ENCODE assay signal across 29 cellular contexts in genomic region chr4:79886557-79886956, GRCh38.
"Had no signal": no experiment of that assay in that cellular context is flagged by ENCODE, and none has a peak within 500 bp of the region (broad histone marks: within the 10 kb centered on the region; RNA-seq: fewer than 3 reads in every experiment).

No MANE protein-coding gene starts in this region.

- H3K4me3 ChIP-seq: ascending aorta, body of pancreas, Peyer's patch had no signal

- DNase-seq: activated B cell treated with CpG ODN at 0.5 μM for 24 hours; activated CD4-positive, alpha-beta T cell treated with anti-CD3 and anti-CD28 coated beads for 1 hour; activated CD4-positive, alpha-beta T cell treated with anti-CD3 and anti-CD28 coated beads, Interleukin-2, amount 10 ng/mL, durations not matched to agents 24 days and 14 days; activated CD4-positive, alpha-beta T cell treated with anti-CD3 and anti-CD28 coated beads, Interleukin-2, amount 50 U/mL, for 48 hours; activated CD8-positive, alpha-beta memory T cell treated with anti-CD3 and anti-CD28 coated beads, Interleukin-2, amount 10 ng/mL, durations not matched to agents 7 days and 5 days; activated effector memory CD4-positive, alpha-beta T cell treated with Interleukin-2 at 50 U/mL for 16 hours; activated naive CD4-positive, alpha-beta T cell; activated T-cell treated with anti-CD3 and anti-CD28 coated beads, Interleukin-2, amount 50 U/mL, for 24 hours; amniotic stem cell; body of pancreas; IMR-90; Kasumi-1; KBM-7; NCI-H1048; NCI-H1417; NCI-H1930; NCI-H2171; NCI-H2227 treated with DMSO at 0.1 percent for 48 hours; NCI-H446 treated with DMSO at 0.1 percent for 48 hours; NCI-H524 treated with DMSO at 0.1 percent for 48 hours; NCI-H774; NK-92 treated with Interleukin-12 subunit alpha and Interleukin-12 subunit beta, amount 100 ng/mL, for 24 hours; OCI-M1; Peyer's patch; SIG-M5; T-cell; T-helper 2 cell; T1000 had no signal

- H3K27ac ChIP-seq: ascending aorta, body of pancreas, Peyer's patch had no signal

- H3K9me3 ChIP-seq: ascending aorta, body of pancreas, Peyer's patch had no signal

- H3K36me3 ChIP-seq: ascending aorta, Peyer's patch had no signal

- H3K4me1 ChIP-seq: ascending aorta, body of pancreas, Peyer's patch had no signal

- H3K27me3 ChIP-seq: ascending aorta, body of pancreas, Peyer's patch had no signal

- ATAC-seq: activated CD8-positive, alpha-beta memory T cell treated with anti-CD3 and anti-CD28 coated beads, Interleukin-2, amount 10 ng/mL, durations not matched to agents 7 days and 5 days; body of pancreas; T-cell had no signal
